ENCODE assay signal across 1 cellular context in genomic region chr4:76420311-76420710, GRCh38.
TF ChIP-seq lines count a peak whose summit lies in the region.

No MANE protein-coding gene starts in this region.

TF ChIP-seq in GM23338, 12 proteins besides CTCF, POLR2A, EP300 and RAD21 (continued from another document):
- no peak for TF ChIP-seq REST (IDR thresholded peaks at IDR 0.05; ENCODE audit: unreplicated experiment)
